17 cellular contexts compared by ENCODE assay signal in the genomic region with DNA sequence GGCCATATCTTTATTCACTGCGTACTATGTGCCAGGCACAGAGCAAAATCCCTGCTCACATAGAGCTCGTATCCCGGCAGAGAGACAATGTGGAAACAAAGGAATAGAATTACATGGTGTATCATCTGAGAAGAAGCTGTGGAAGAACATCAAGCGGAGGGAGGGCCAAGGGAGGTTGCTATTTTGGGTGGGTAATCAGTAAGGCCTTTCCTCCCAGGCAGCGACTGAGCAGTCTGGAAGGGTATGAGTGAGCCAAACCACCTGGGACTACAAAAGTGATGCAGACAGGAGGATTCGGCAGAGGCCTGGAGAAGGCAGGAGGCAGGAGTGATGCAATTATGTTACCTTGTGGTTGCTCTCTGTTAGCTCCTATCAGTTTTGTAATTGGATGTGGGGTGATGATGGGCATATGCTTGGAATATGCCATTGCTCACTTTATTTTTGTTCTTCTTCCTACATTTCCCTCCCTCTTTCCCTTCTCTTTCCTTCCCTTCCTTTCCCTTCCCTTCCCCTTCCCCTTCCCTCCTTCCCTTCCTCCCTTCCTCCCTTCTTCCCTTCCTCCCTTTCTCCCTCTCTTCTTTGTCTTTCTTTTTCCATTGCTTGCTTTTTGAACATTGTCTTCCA.
DNase-seq lines count a peak whose midpoint lies in the region; ATAC-seq and TF ChIP-seq lines count a peak whose summit lies in the region.
"Had no signal": no experiment of that assay in that cellular context is flagged by ENCODE, and none has a peak within 500 bp of the region (broad histone marks: within the 10 kb centered on the region; RNA-seq: fewer than 3 reads in every experiment).

No MANE protein-coding gene starts in this region.

- H3K9ac ChIP-seq in IMR-90 (ENCODE audit: low read depth, low read length), result no peak overlapping the region

- no peak for TF ChIP-seq RAD21 in IMR-90 (IDR thresholded peaks at IDR 0.05; ENCODE audit: low read length)

- no peak overlapping the region for H3K18ac ChIP-seq in IMR-90 (ENCODE audit: low read depth, low read length)

- H3K4me3 ChIP-seq in IMR-90 (ENCODE audit: insufficient read depth, low read depth, low read length), result no peak overlapping the region
- no peak overlapping the region for H3K4me3 ChIP-seq in esophagus muscularis mucosa
- H3K4me3 ChIP-seq: Peyer's patch, thyroid gland had no signal

- TF ChIP-seq EP300 in esophagus muscularis mucosa (IDR thresholded peaks at IDR 0.05), result no peak

- no peaks in the 10 kb centered on the region for H3K79me1 ChIP-seq in IMR-90 (ENCODE audit: low read depth in 1 of 2, low read length in 2 of 2)

- no peaks in the 10 kb centered on the region for H3K27me3 Mint-ChIP-seq in activated CD4-positive, alpha-beta T cell treated with anti-CD3 and anti-CD28 coated beads, Interleukin-2, amount 10 ng/mL, durations not matched to agents 7 days and 5 days
- H3K27me3 Mint-ChIP-seq: activated naive CD8-positive, alpha-beta T cell had no signal

- H3K9me3 Mint-ChIP-seq in activated CD4-positive, alpha-beta T cell treated with anti-CD3 and anti-CD28 coated beads, Interleukin-2, amount 10 ng/mL, durations not matched to agents 7 days and 5 days, result peaks cover 20% of the 10 kb centered on the region

- DNase-seq in activated CD4-positive, alpha-beta T cell treated with anti-CD3 and anti-CD28 coated beads, Interleukin-2, amount 10 ng/mL, durations not matched to agents 7 days and 5 days, result no peak
- no peak for DNase-seq in activated CD4-positive, alpha-beta T cell treated with anti-CD3 and anti-CD28 coated beads, Interleukin-2, amount 50 U/mL, for 1 hour
- DNase-seq in IMR-90 (peak; percentile 60), esophagus muscularis mucosa (ENCODE audit: extremely low spot score) (peak; percentile 39), omental fat pad (ENCODE audit: low spot score) (no peak), AG08395 (ENCODE audit: low spot score) (no peak), NCI-H146 treated with DMSO at 0.1 percent for 48 hours (lab: John Stamatoyannopoulos, UW; ENCODE audit: unreplicated experiment) (no peak)
- DNase-seq: central memory CD4-positive, alpha-beta T cell; NCI-H1930; NCI-H82; Peyer's patch; stimulated activated CD4-positive, alpha-beta T cell treated with anti-CD3 and anti-CD28 coated beads, Interleukin-1b, Interleukin-23, amount 100 ng/mL, for 48 hours; SW 1271; thyroid gland; WERI-Rb-1 had no signal

- no peak overlapping the region for H2AFZ ChIP-seq in IMR-90 (replicated peaks; ENCODE audit: low read length, poor library complexity)

- H2BK120ac ChIP-seq in IMR-90 (ENCODE audit: low read depth, low read length), result no peak overlapping the region

- no peaks in the 10 kb centered on the region for H3K4me1 Mint-ChIP-seq in activated CD4-positive, alpha-beta T cell treated with anti-CD3 and anti-CD28 coated beads, Interleukin-2, amount 10 ng/mL, durations not matched to agents 7 days and 5 days

- no peak overlapping the region for H2BK15ac ChIP-seq in IMR-90 (ENCODE audit: low read depth, low read length)

- ATAC-seq in IMR-90 (ENCODE audit: low read depth), result peak; percentile 59
- ATAC-seq in omental fat pad (ENCODE audit: low FRiP score), result peak; percentile 49
- ATAC-seq in GM18867 (IDR thresholded peaks at IDR 0.05; ENCODE audit: unreplicated experiment), result no peak

- H3K4me3 Mint-ChIP-seq in activated CD4-positive, alpha-beta T cell treated with anti-CD3 and anti-CD28 coated beads, Interleukin-2, amount 10 ng/mL, durations not matched to agents 7 days and 5 days, result no peak overlapping the region
- H3K4me3 Mint-ChIP-seq: activated naive CD8-positive, alpha-beta T cell had no signal

- H3K9me1 ChIP-seq in IMR-90 (ENCODE audit: insufficient read depth, low read length), result no peaks in the 10 kb centered on the region

- H3K56ac ChIP-seq in IMR-90 (ENCODE audit: extremely low read depth, insufficient read depth, low read length), result no peak overlapping the region

- POLR2A ChIA-PET in activated CD4-positive, alpha-beta T cell treated with anti-CD3 and anti-CD28 coated beads, Interleukin-2, amount 10 ng/mL, durations not matched to agents 7 days and 5 days (lab: Charles Lee), result no interaction called here
- POLR2A ChIA-PET in IMR-90 (lab: Charles Lee; ENCODE audit: unreplicated experiment), result no interaction called here

- no peak overlapping the region for H2AK5ac ChIP-seq in IMR-90 (ENCODE audit: low read depth, low read length)

- no peaks in the 10 kb centered on the region for H4K20me1 ChIP-seq in IMR-90 (ENCODE audit: insufficient read depth, low read length)

- H3K36me3 ChIP-seq in IMR-90 (ENCODE audit: control insufficient read depth, insufficient read depth, low read length), result no peaks in the 10 kb centered on the region
- H3K36me3 ChIP-seq in esophagus muscularis mucosa, result no peaks in the 10 kb centered on the region
- H3K36me3 ChIP-seq: Peyer's patch, thyroid gland, WERI-Rb-1 had no signal

- 34% methylated on average over 3 of the region's 6 CpGs; no CpG with 5 or more reads in 1 of the 2 experiments for whole genome bisulfite sequencing in IMR-90 (ENCODE audit: extremely low coverage in 2 of 2, insufficient read length in 1 of 2), 2 experiments
- WGBS in esophagus muscularis mucosa, result 59% methylated on average over 6 of the region's 6 CpGs

- H4K5ac ChIP-seq in IMR-90 (ENCODE audit: low read depth, low read length), result no peak overlapping the region

- H3K4me1 ChIP-seq in IMR-90 (ENCODE audit: control insufficient read depth, insufficient read depth, low read length) (no peaks in the 10 kb centered on the region), esophagus muscularis mucosa (no peaks in the 10 kb centered on the region)
- H3K4me1 ChIP-seq: Peyer's patch, thyroid gland had no signal

- dilution Hi-C loops in IMR-90 (cut with HindIII; ENCODE audit: low sequenced_read_pairs, unreplicated experiment), result no loop called here

- TF ChIP-seq CTCF in IMR-90 (conservative IDR thresholded peaks at IDR 0.05; ENCODE audit: low read depth, low read length), result no peak
- TF ChIP-seq CTCF in esophagus muscularis mucosa (IDR thresholded peaks at IDR 0.05), result no peak
- no peak for TF ChIP-seq CTCF in omental fat pad (IDR thresholded peaks at IDR 0.05)

- no peak overlapping the region for H2BK5ac ChIP-seq in IMR-90 (ENCODE audit: low read depth, low read length, poor library complexity, severe bottlenecking)

- BruUV-seq in IMR-90 (replicated peaks; lab: Mats Ljungman, UMichigan), result no TSS peak

- H3K4ac ChIP-seq in IMR-90 (ENCODE audit: low read depth, low read length), result no peak overlapping the region

- H3K36me3 Mint-ChIP-seq in activated CD4-positive, alpha-beta T cell treated with anti-CD3 and anti-CD28 coated beads, Interleukin-2, amount 10 ng/mL, durations not matched to agents 7 days and 5 days (ENCODE audit: low read depth), result peaks cover 26% of the 10 kb centered on the region

- H3K23ac ChIP-seq in IMR-90 (ENCODE audit: low read depth, low read length), result no peak overlapping the region

- TF ChIP-seq POLR2A in IMR-90 (IDR thresholded peaks at IDR 0.05; ENCODE audit: low read depth, low read length), result no peak
- no peak for TF ChIP-seq POLR2A in esophagus muscularis mucosa (IDR thresholded peaks at IDR 0.05; ENCODE audit: low read depth)

- H3K27ac ChIP-seq in IMR-90 (ENCODE audit: insufficient read depth, low read length) (no peak overlapping the region), esophagus muscularis mucosa (replicated peaks in 1 of 4) (no peak overlapping the region)
- H3K27ac ChIP-seq: Peyer's patch, thyroid gland, WERI-Rb-1 had no signal

- no peak overlapping the region for H4K8ac ChIP-seq in IMR-90 (ENCODE audit: low read depth in 2 of 2, low read length in 2 of 2)

- CTCF ChIA-PET in activated CD4-positive, alpha-beta T cell treated with anti-CD3 and anti-CD28 coated beads, Interleukin-2, amount 10 ng/mL, durations not matched to agents 7 days and 5 days (lab: Charles Lee), result interaction anchor here (1.3 kb wide), 1 partner anchor 13 kb away, joined by 3 read pairs; no protein-coding TSS in a partner anchor
- CTCF ChIA-PET in IMR-90 (lab: Yijun Ruan, JAX), result no interaction called here

- H3K9me3 ChIP-seq in IMR-90 (ENCODE audit: control insufficient read depth, insufficient read depth, low read length) (no peaks in the 10 kb centered on the region), esophagus muscularis mucosa (no peaks in the 10 kb centered on the region)
- H3K9me3 ChIP-seq: Peyer's patch, thyroid gland had no signal

- H2AK9ac ChIP-seq in IMR-90 (replicated peaks; ENCODE audit: low read depth, low read length, poor library complexity), result no peak overlapping the region

- H3K27ac Mint-ChIP-seq in activated CD4-positive, alpha-beta T cell treated with anti-CD3 and anti-CD28 coated beads, Interleukin-2, amount 10 ng/mL, durations not matched to agents 7 days and 5 days, result peak overlapping the region; percentile 61
- H3K27ac Mint-ChIP-seq: activated naive CD8-positive, alpha-beta T cell had no signal

- H3K27me3 ChIP-seq in IMR-90 (ENCODE audit: control insufficient read depth, insufficient read depth, low read length) (no peaks in the 10 kb centered on the region), esophagus muscularis mucosa (no peaks in the 10 kb centered on the region)
- H3K27me3 ChIP-seq: Peyer's patch, thyroid gland had no signal

- intact Hi-C loops in IMR-90 (cut with micrococcal nuclease), result no loop called here
- intact Hi-C loops in esophagus muscularis mucosa (cut with DNase I), result no loop called here

- H4K91ac ChIP-seq in IMR-90 (ENCODE audit: insufficient read depth, low read depth, low read length), result no peak overlapping the region

- in situ Hi-C loops in IMR-90 (cut with MboI; ENCODE audit: low sequenced_read_pairs), result no loop called here

- no peak overlapping the region for H3K14ac ChIP-seq in IMR-90 (replicated peaks; ENCODE audit: low read depth, low read length)

- H3K4me2 ChIP-seq in IMR-90 (ENCODE audit: low read depth, low read length), result no peak overlapping the region

- no peak overlapping the region for H2BK20ac ChIP-seq in IMR-90 (ENCODE audit: low read depth, low read length)

TF ChIP-seq in IMR-90, 13 proteins besides CTCF, POLR2A, EP300 and RAD21:
- peak; percentile 29; the same call in 1 of the 2 replicates for TF ChIP-seq CEBPB (IDR thresholded peaks at IDR 0.05; ENCODE audit: low read depth, low read length)
- no peak for TF ChIP-seq BHLHE40 (IDR thresholded peaks at IDR 0.05; ENCODE audit: low read depth, low read length)

Comparison
In these comparisons a context has a peak if more than half of its experiments do, and no peak if none do; other contexts are left out.
1. DNase-seq: peak in IMR-90 (single experiment) and esophagus muscularis mucosa (single experiment); none in activated CD4-positive, alpha-beta T cell treated with anti-CD3 and anti-CD28 coated beads, Interleukin-2, amount 10 ng/mL, durations not matched to agents 7 days and 5 days (single experiment), activated CD4-positive, alpha-beta T cell treated with anti-CD3 and anti-CD28 coated beads, Interleukin-2, amount 50 U/mL, for 1 hour (single experiment), omental fat pad (single experiment), AG08395 (single experiment) and NCI-H146 treated with DMSO at 0.1 percent for 48 hours (single experiment).